ENCODE assay signal across 19 cellular contexts in the genomic region with DNA sequence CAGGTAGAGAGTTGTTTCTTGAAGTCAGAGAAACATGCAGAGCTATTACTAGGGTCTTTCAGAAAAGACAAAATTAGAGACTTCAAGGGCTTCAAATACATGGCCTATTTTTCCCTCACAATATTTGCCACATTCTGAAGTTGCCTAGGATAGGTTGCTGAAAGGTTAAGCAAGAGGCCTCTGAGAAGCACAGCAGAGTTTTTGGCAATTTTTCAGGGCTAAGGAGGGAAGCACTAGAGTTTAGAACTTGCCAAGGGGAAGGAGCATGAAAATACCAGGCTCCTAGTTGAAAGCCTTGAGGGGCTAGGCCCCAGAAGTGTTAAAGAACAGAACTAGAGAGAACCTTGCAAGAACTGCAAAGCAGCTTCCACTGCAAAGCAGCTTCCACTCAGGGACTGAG.
"Had no signal": no experiment of that assay in that cellular context is flagged by ENCODE, and none has a peak within 500 bp of the region (broad histone marks: within the 10 kb centered on the region; RNA-seq: fewer than 3 reads in every experiment).

No MANE protein-coding gene starts in this region.

- ATAC-seq: activated CD4-positive, CD25-positive, alpha-beta regulatory T cell treated with anti-CD3 and anti-CD28 coated beads, Interleukin-2, amount 50 U/mL, for 24 hours; sciatic nerve; stimulated activated naive B cell treated with anti-CD40 and anti-IgM and Interleukin-4, amounts not matched to agents 10 μg/mL and 1 μg/mL and 100 μg/mL, for 72 hours had no signal

- H3K4me3 Mint-ChIP-seq: activated naive CD8-positive, alpha-beta T cell; activated T-cell treated with anti-CD3 and anti-CD28 coated beads, Interleukin-2, amount 50 U/mL, for 24 hours; nephron; stimulated activated naive B cell treated with anti-CD40 and anti-IgM and Interleukin-4, amounts not matched to agents 10 μg/mL and 1 μg/mL and 100 μg/mL, for 72 hours; T-helper 2 cell treated with Interferon-gamma antibody and Interleukin-4, amounts not matched to agents 5 μg/mL and 100 μg/mL, for 36 hours had no signal

- H3K9me3 ChIP-seq: psoas muscle, SJCRH30 had no signal

- H3K36me3 ChIP-seq: SJCRH30 had no signal

- H3K27me3 Mint-ChIP-seq: activated naive CD8-positive, alpha-beta T cell; activated T-cell treated with anti-CD3 and anti-CD28 coated beads, Interleukin-2, amount 50 U/mL, for 24 hours; stimulated activated naive B cell treated with anti-CD40 and anti-IgM and Interleukin-4, amounts not matched to agents 10 μg/mL and 1 μg/mL and 100 μg/mL, for 72 hours had no signal

- H3K27ac Mint-ChIP-seq: activated naive CD8-positive, alpha-beta T cell; activated T-cell treated with anti-CD3 and anti-CD28 coated beads, Interleukin-2, amount 50 U/mL, for 24 hours; nephron; stimulated activated naive B cell treated with anti-CD40 and anti-IgM and Interleukin-4, amounts not matched to agents 10 μg/mL and 1 μg/mL and 100 μg/mL, for 72 hours; T-helper 2 cell treated with Interferon-gamma antibody and Interleukin-4, amounts not matched to agents 5 μg/mL and 100 μg/mL, for 36 hours had no signal

- H3K4me1 Mint-ChIP-seq: nephron had no signal

- DNase-seq: activated CD4-positive, alpha-beta T cell treated with anti-CD3 and anti-CD28 coated beads, Interleukin-2, amount 50 U/mL, for 4 hours; activated effector memory CD4-positive, alpha-beta T cell treated with anti-CD3 and anti-CD28 coated beads, Interleukin-2, amount 50 U/mL, for 16 hours; activated T-cell treated with anti-CD3 and anti-CD28 coated beads, Interleukin-2, amount 50 U/mL, for 24 hours; caudate nucleus; cortex of kidney; effector CD8-positive, alpha-beta T cell; glutamatergic neuron; psoas muscle; SJCRH30; spleen; stimulated activated CD4-positive, alpha-beta T cell treated with anti-CD3 and anti-CD28 coated beads, Interleukin-1b, Interleukin-23, amount 100 ng/mL, for 48 hours; stimulated activated naive B cell treated with anti-CD40 and anti-IgM and Interleukin-4, amounts not matched to agents 10 μg/mL and 1 μg/mL and 100 μg/mL, for 72 hours; SW 1271; trophoblast cell had no signal

- H3K4me1 ChIP-seq: SJCRH30 had no signal

- H3K4me3 ChIP-seq: psoas muscle, SJCRH30, spleen had no signal

- H3K27me3 ChIP-seq: SJCRH30, spleen had no signal

- H3K27ac ChIP-seq: psoas muscle, SJCRH30 had no signal
